In the genomic region with DNA sequence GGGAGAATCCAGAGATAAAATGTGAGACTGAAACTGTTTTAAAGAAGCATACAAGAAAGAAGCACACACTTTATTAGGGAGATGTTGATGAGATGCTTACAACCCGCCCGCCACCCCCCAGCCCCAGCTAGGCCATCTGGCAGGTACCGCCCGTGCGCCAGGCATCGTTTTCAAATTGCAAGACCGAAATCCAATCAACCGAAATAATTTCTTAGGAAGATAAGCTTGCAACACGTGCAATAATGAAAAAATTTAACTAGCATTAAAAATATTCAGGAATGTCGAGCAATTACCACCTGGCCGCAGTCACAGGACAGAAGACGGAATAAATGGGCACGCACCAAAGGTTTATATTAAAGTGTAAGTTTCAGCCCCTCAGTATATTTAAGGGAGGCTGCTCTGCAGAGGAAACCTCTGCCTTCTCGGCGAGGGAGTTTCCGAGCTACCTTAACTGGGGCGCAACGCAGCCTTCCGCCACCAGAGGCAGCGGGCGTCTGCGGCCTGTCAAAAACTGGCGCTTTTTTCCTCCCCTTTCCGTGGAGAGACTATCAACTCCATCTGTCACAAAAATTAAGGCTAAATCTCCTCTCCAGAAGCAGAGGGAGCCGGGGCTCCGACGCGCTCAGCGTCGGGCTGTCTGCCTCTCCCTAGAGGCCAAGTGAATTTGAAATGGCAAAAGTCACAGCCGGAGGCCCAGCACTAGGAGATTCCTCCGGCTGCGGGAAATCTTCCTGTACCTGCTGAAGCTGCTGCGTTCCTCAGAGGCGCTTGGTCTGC, we compare ENCODE assay signal across 8 cellular contexts. TPM values are rescaled to one million over a fixed set of nuclear protein-coding genes. Genes with fewer than 3 reads are reported as not detected.
A peak's percentile ranks its signal among the peaks of the same experiment; 100 is the strongest.
DNase-seq lines count a peak whose midpoint lies in the region; ATAC-seq, FAIRE-seq and TF ChIP-seq lines count a peak whose summit lies in the region.

No MANE protein-coding gene starts in this region.

- FAIRE-seq in GM12891 (lab: Jason Lieb, UNC) (peak; percentile 41), islet of Langerhans (lab: Jason Lieb, UNC) (peak; percentile 64)

- peaks cover 11% of the 10 kb centered on the region for H3K9me3 ChIP-seq in WERI-Rb-1 (ENCODE audit: severe bottlenecking)

- TF ChIP-seq CTCF in NB4 (IDR thresholded peaks at IDR 0.05; ENCODE audit: low read depth, low read length) (peak; percentile 51), WERI-Rb-1 (IDR thresholded peaks at IDR 0.05; ENCODE audit: low read depth, low read length) (peak; percentile 70), cardiac fibroblast (IDR thresholded peaks at IDR 0.05; ENCODE audit: low read depth, low read length) (peak; percentile 97)

- H3K27ac ChIP-seq in WERI-Rb-1: no peak overlapping the region

- peaks cover 66% of the 10 kb centered on the region for H3K27me3 ChIP-seq in WERI-Rb-1 (ENCODE audit: insufficient read depth, low read depth, severe bottlenecking)

- peak; percentile 82 for ATAC-seq in HG02610 (IDR thresholded peaks at IDR 0.05; ENCODE audit: unreplicated experiment)

- peak overlapping the region; percentile 38 for H3K4me3 ChIP-seq in NB4 (ENCODE audit: low read depth, low read length)
- H3K4me3 ChIP-seq in WERI-Rb-1 (ENCODE audit: low read depth, low read length): no peak overlapping the region
- peak overlapping the region; percentile 60 to 73 for H3K4me3 ChIP-seq in cardiac fibroblast (replicated peaks in 1 of 2; ENCODE audit: low read depth in 2 of 2, low read length in 2 of 2)

- H3K36me3 ChIP-seq in WERI-Rb-1: no peaks in the 10 kb centered on the region

- TF ChIP-seq POLR2A in GM12891 (IDR thresholded peaks at IDR 0.05; ENCODE audit: low read depth, low read length): no peak
- no peak for TF ChIP-seq POLR2A in NB4 (IDR thresholded peaks at IDR 0.05; ENCODE audit: extremely low read depth, insufficient read length)

- DNase-seq in GM12891 (ENCODE audit: insufficient read length, low spot score): peak; percentile 49
- DNase-seq in NB4 (ENCODE audit: low read depth): peak; percentile 78
- peak; percentile 52 for DNase-seq in WERI-Rb-1
- DNase-seq in cardiac fibroblast (ENCODE audit: low read depth in 2 of 2): peak; percentile 85 to 93
- peak; percentile 50 to 64 for DNase-seq in stimulated activated CD4-positive, alpha-beta T cell treated with anti-CD3 and anti-CD28 coated beads, Interleukin-12 subunit alpha, Interleukin-12 subunit beta, amount 100 ng/mL, for 24 hours (ENCODE audit: low read depth in 2 of 2)
- DNase-seq in cortex of kidney (lab: John Stamatoyannopoulos, UW): no peak

TF ChIP-seq in GM12891, 5 proteins besides CTCF, POLR2A, EP300 and RAD21:
- TF ChIP-seq TAF1 (IDR thresholded peaks at IDR 0.05; ENCODE audit: low read depth, low read length): no peak
- TF ChIP-seq SPI1 (IDR thresholded peaks at IDR 0.05; ENCODE audit: low read depth, low read length): 0 out of 2 replicates have a peak, but pooled peaks have one; percentile 1

RNA-seq across cellular contexts. Expression of a gene that starts 1.0 kb away (rescaled TPM):
- not detected for polyA plus RNA-seq in GM12891 (2012; ENCODE audit: low read depth, missing spikeins)
